ENCODE assay signal across 8 cellular contexts in genomic region chr7:44880317-44881018, GRCh38. TPM values are rescaled to one million over a fixed set of nuclear protein-coding genes. Genes with fewer than 3 reads are reported as not detected.
DNase-seq lines count a peak whose midpoint lies in the region; ATAC-seq, FAIRE-seq and TF ChIP-seq lines count a peak whose summit lies in the region.

No MANE protein-coding gene starts in this region.

- intact Hi-C loops in endothelial cell of umbilical vein (cut with micrococcal nuclease), result no loop called here
- intact Hi-C loops in body of pancreas (cut with DNase I), result no loop called here

- H3K9ac ChIP-seq in OCI-LY1 (ENCODE audit: low read length) (no peak overlapping the region), endothelial cell of umbilical vein (replicated peaks; ENCODE audit: extremely low read depth, insufficient read depth, low read length) (peak overlapping the region; percentile 58), skeletal muscle satellite cell (ENCODE audit: low read depth, low read length) (peak overlapping the region; percentile 62)

- no peak for ATAC-seq in HG02870 (IDR thresholded peaks at IDR 0.05; ENCODE audit: unreplicated experiment)
- no peak for ATAC-seq in body of pancreas

- TF ChIP-seq CTCF in OCI-LY1 (IDR thresholded peaks at IDR 0.05; ENCODE audit: low read length), result no peak
- no peak for TF ChIP-seq CTCF in endothelial cell of umbilical vein (IDR thresholded peaks at IDR 0.05; ENCODE audit: extremely low read depth in 1 of 2, insufficient read depth in 1 of 2, low read depth in 1 of 2, low read length in 2 of 2)
- TF ChIP-seq CTCF in body of pancreas (IDR thresholded peaks at IDR 0.05), result no peak

- H3K4me2 ChIP-seq in OCI-LY1 (ENCODE audit: low read length), result peak overlapping the region; percentile 79
- H3K4me2 ChIP-seq in endothelial cell of umbilical vein (ENCODE audit: insufficient read depth, low read length), result peak overlapping the region; percentile 89
- H3K4me2 ChIP-seq in skeletal muscle satellite cell (ENCODE audit: low read length), result peak overlapping the region; percentile 98

- H3K36me3 ChIP-seq in OCI-LY1 (ENCODE audit: insufficient read depth, low read length) (peaks cover 55% of the 10 kb centered on the region), endothelial cell of umbilical vein (ENCODE audit: control insufficient read depth in 2 of 2, extremely low read depth in 1 of 2, insufficient read depth in 2 of 2, low read length in 2 of 2) (peaks cover 0 to 2% of the 10 kb centered on the region in 2 experiments), skeletal muscle satellite cell (ENCODE audit: insufficient read depth, low read length) (peaks cover 44% of the 10 kb centered on the region), body of pancreas (replicated peaks in 1 of 2; ENCODE audit: insufficient read depth in 1 of 2, low read depth in 2 of 2) (no peaks in the 10 kb centered on the region)

- dilution Hi-C loops in endothelial cell of umbilical vein (cut with MboI; ENCODE audit: extremely low pct_ligation_motif_present, low sequenced_read_pairs), result no loop called here

- BruUV-seq in endothelial cell of umbilical vein (replicated peaks; lab: Mats Ljungman, UMichigan), result no TSS peak

- H3K27ac ChIP-seq in OCI-LY1 (ENCODE audit: low read depth, low read length, poor library complexity, severe bottlenecking) (no peak overlapping the region), endothelial cell of umbilical vein (ENCODE audit: insufficient read depth, low read depth, low read length) (peak overlapping the region; percentile 42), body of pancreas (no peak overlapping the region)

- H3K9me3 ChIP-seq in OCI-LY1 (ENCODE audit: low read length) (peaks cover 21% of the 10 kb centered on the region), endothelial cell of umbilical vein (replicated peaks; ENCODE audit: control insufficient read depth, insufficient read depth, low read length) (no peaks in the 10 kb centered on the region), skeletal muscle satellite cell (replicated peaks; ENCODE audit: low read length) (no peaks in the 10 kb centered on the region), body of pancreas (no peaks in the 10 kb centered on the region)

- H3K79me2 ChIP-seq in OCI-LY1 (ENCODE audit: insufficient read depth, low read length), result peaks cover 30% of the 10 kb centered on the region
- peaks cover 66% of the 10 kb centered on the region for H3K79me2 ChIP-seq in endothelial cell of umbilical vein (ENCODE audit: control insufficient read depth, insufficient read depth, low read length)

- H3K27me3 ChIP-seq in OCI-LY1 (ENCODE audit: insufficient read depth, low read length) (no peaks in the 10 kb centered on the region), endothelial cell of umbilical vein (ENCODE audit: control insufficient read depth in 2 of 2, insufficient read depth in 2 of 2, low read length in 2 of 2) (no peaks in the 10 kb centered on the region), skeletal muscle satellite cell (ENCODE audit: control insufficient read depth, insufficient read depth, low read length) (no peaks in the 10 kb centered on the region), body of pancreas (no peaks in the 10 kb centered on the region)

- WGBS in body of pancreas, 2 donors, result 34 to 42% methylated on average over 4 of the region's 4 CpGs

- H4K20me1 ChIP-seq in OCI-LY1 (ENCODE audit: insufficient read depth, low read length) (no peaks in the 10 kb centered on the region), endothelial cell of umbilical vein (replicated peaks; ENCODE audit: control insufficient read depth, extremely low read depth, insufficient read depth, low read length) (peaks cover 13% of the 10 kb centered on the region)

- H3K4me3 ChIP-seq in OCI-LY1 (ENCODE audit: low read depth, low read length, poor library complexity, severe bottlenecking), result peak overlapping the region; percentile 88
- H3K4me3 ChIP-seq in endothelial cell of umbilical vein (replicated peaks in 1 of 3; ENCODE audit: insufficient read depth in 1 of 3, low read depth in 1 of 3, low read length in 3 of 3), result peak overlapping the region; percentile 4 to 78 (median 8)
- H3K4me3 ChIP-seq in skeletal muscle satellite cell (ENCODE audit: low read length), result peak overlapping the region; percentile 92
- no peak overlapping the region for H3K4me3 ChIP-seq in body of pancreas

- no peaks in the 10 kb centered on the region for H3K9me2 ChIP-seq in OCI-LY1 (ENCODE audit: low read depth, low read length)

- FAIRE-seq in endothelial cell of umbilical vein (lab: Jason Lieb, UNC), result no peak

- CTCF ChIA-PET in endothelial cell of umbilical vein (lab: Charles Lee), result interaction anchor here (0.6 to 3.5 kb wide), 8 partner anchors 8 to 256 kb away, joined by 3 to 41 read pairs (median 5); partner anchors contain the start of gene H2AZ2

- DNase-seq in NOMO-1 treated with DMSO at 0.1 percent for 48 hours (lab: John Stamatoyannopoulos, UW; ENCODE audit: unreplicated experiment) (peak; percentile 13), NOMO-1 treated with dmso at 0.1 percent for 144 hours (lab: John Stamatoyannopoulos, UW; ENCODE audit: unreplicated experiment) (no peak), endothelial cell of umbilical vein (ENCODE audit: low read depth, low spot score) (peak; percentile 6), body of pancreas (no peak)
- no peak for DNase-seq in stimulated activated CD4-positive, alpha-beta T cell treated with anti-CD3 and anti-CD28 coated beads, Interleukin-2, amount 100 ng/mL, for 24 hours

- TF ChIP-seq POLR2A in endothelial cell of umbilical vein (IDR thresholded peaks at IDR 0.05; ENCODE audit: low read depth, low read length) (no peak), body of pancreas (IDR thresholded peaks at IDR 0.05) (no peak)

- H2AFZ ChIP-seq in OCI-LY1 (ENCODE audit: low read length) (no peak overlapping the region), endothelial cell of umbilical vein (ENCODE audit: low read depth, low read length) (no peak overlapping the region)

- H3K9me1 ChIP-seq in endothelial cell of umbilical vein (replicated peaks; ENCODE audit: control insufficient read depth, extremely low read depth, insufficient read depth, low read length), result no peaks in the 10 kb centered on the region

- H3K4me1 ChIP-seq in OCI-LY1 (ENCODE audit: insufficient read depth, low read length, severe bottlenecking) (peaks cover 50% of the 10 kb centered on the region), endothelial cell of umbilical vein (ENCODE audit: control insufficient read depth, extremely low read depth, insufficient read depth, low read length) (peaks cover 44% of the 10 kb centered on the region), skeletal muscle satellite cell (ENCODE audit: control insufficient read depth, insufficient read depth, low read length) (peaks cover 43% of the 10 kb centered on the region), body of pancreas (peaks cover 51% of the 10 kb centered on the region)

- peaks cover 9% of the 10 kb centered on the region; the same call in 1 of the 2 replicates for H3F3A ChIP-seq in OCI-LY1 (ENCODE audit: insufficient read depth, low read length)

- POLR2A ChIA-PET in endothelial cell of umbilical vein (lab: Charles Lee), result interaction anchor here (0.7 to 2.3 kb wide), 2 partner anchors 13 to 265 kb away, joined by 3 to 10 read pairs; no protein-coding TSS in a partner anchor

TF ChIP-seq in endothelial cell of umbilical vein, 7 proteins besides CTCF, POLR2A, EP300 and RAD21:
- no peak for TF ChIP-seq GATA2 (IDR thresholded peaks at IDR 0.05; ENCODE audit: insufficient read depth, insufficient read length, low read depth, low read length)
- TF ChIP-seq, protein P1, sequence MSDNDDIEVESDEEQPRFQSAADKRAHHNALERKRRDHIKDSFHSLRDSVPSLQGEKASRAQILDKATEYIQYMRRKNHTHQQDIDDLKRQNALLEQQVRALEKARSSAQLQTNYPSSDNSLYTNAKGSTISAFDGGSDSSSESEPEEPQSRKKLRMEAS (IDR thresholded peaks at IDR 0.05; ENCODE audit: insufficient read depth, insufficient read length), result no peak
- no peak for TF ChIP-seq MYC (IDR thresholded peaks at IDR 0.05; ENCODE audit: low read depth, low read length)
- TF ChIP-seq POLR2AphosphoS5 (IDR thresholded peaks at IDR 0.05; ENCODE audit: insufficient read depth, low read depth, low read length), result no peak

RNA-seq across cellular contexts. Expression of gene PURB, which starts 4.9 kb away (rescaled TPM):
- 25.0 and 25.5 TPM in 2 replicates for total RNA-seq in endothelial cell of umbilical vein
- polyA plus RNA-seq in endothelial cell of umbilical vein, result 2.2 and 2.7 TPM in 2 replicates
- polyA plus RNA-seq in endothelial cell of umbilical vein (2011; cell fraction: cytosol; rRNA removed), result 5.0 and 5.1 TPM in 2 replicates
- polyA plus RNA-seq in endothelial cell of umbilical vein (2011; cell fraction: nucleus; rRNA removed), result 5.1 and 6.9 TPM in 2 replicates
- polyA plus RNA-seq in endothelial cell of umbilical vein (2012), result 8.3 and 14.1 TPM in 2 replicates
- 5.9 and 6.2 TPM in 2 replicates for polyA minus RNA-seq in endothelial cell of umbilical vein
- 11.9 TPM for polyA minus RNA-seq in endothelial cell of umbilical vein (2011; cell fraction: cytosol; rRNA and poly(A)+ RNA removed)
- polyA minus RNA-seq in endothelial cell of umbilical vein (2011; cell fraction: nucleus; rRNA and poly(A)+ RNA removed), result 9.7 and 10.6 TPM in 2 replicates
- 20.0 and 22.3 TPM in 2 replicates for total RNA-seq in skeletal muscle satellite cell (2012; rRNA removed)
- total RNA-seq in body of pancreas, result 10 to 100 TPM; 10.5 to 10.9 TPM

RNA-seq across cellular contexts. Expression of gene H2AZ2, which starts 32.6 kb away (rescaled TPM):
- 226 and 232 TPM in 2 replicates for total RNA-seq in endothelial cell of umbilical vein
- 192 and 225 TPM in 2 replicates for polyA plus RNA-seq in endothelial cell of umbilical vein
- polyA plus RNA-seq in endothelial cell of umbilical vein (2011; cell fraction: cytosol; rRNA removed), result 270 and 309 TPM in 2 replicates
- polyA plus RNA-seq in endothelial cell of umbilical vein (2011; cell fraction: nucleus; rRNA removed), result 101 and 114 TPM in 2 replicates
- 151 and 242 TPM in 2 replicates for polyA plus RNA-seq in endothelial cell of umbilical vein (2012)
- 134 and 158 TPM in 2 replicates for polyA minus RNA-seq in endothelial cell of umbilical vein
- polyA minus RNA-seq in endothelial cell of umbilical vein (2011; cell fraction: cytosol; rRNA and poly(A)+ RNA removed), result 101 TPM
- 26.6 and 40.5 TPM in 2 replicates for polyA minus RNA-seq in endothelial cell of umbilical vein (2011; cell fraction: nucleus; rRNA and poly(A)+ RNA removed)
- total RNA-seq in skeletal muscle satellite cell (2012; rRNA removed), result 68.7 and 69.2 TPM in 2 replicates
- 10 to 100 TPM; 46.5 to 59.9 TPM for total RNA-seq in body of pancreas

Comparison
In these comparisons a context has a peak if more than half of its experiments do, and no peak if none do; other contexts are left out.
1. DNase-seq: peak in NOMO-1 treated with DMSO at 0.1 percent for 48 hours (single experiment) and endothelial cell of umbilical vein (single experiment); none in NOMO-1 treated with dmso at 0.1 percent for 144 hours (single experiment), body of pancreas (0 of 4) and stimulated activated CD4-positive, alpha-beta T cell treated with anti-CD3 and anti-CD28 coated beads, Interleukin-2, amount 100 ng/mL, for 24 hours (0 of 2).
2. H3K4me3 ChIP-seq: peak in OCI-LY1 (single experiment), endothelial cell of umbilical vein (3 of 3) and skeletal muscle satellite cell (single experiment); none in body of pancreas (0 of 2).
3. Peak in every context shown above with its lines, with median percentiles within 50 percentile points of each other: H3K4me2 ChIP-seq.